Comparison of ENCODE assay signal across 8 cellular contexts in the genomic region with DNA sequence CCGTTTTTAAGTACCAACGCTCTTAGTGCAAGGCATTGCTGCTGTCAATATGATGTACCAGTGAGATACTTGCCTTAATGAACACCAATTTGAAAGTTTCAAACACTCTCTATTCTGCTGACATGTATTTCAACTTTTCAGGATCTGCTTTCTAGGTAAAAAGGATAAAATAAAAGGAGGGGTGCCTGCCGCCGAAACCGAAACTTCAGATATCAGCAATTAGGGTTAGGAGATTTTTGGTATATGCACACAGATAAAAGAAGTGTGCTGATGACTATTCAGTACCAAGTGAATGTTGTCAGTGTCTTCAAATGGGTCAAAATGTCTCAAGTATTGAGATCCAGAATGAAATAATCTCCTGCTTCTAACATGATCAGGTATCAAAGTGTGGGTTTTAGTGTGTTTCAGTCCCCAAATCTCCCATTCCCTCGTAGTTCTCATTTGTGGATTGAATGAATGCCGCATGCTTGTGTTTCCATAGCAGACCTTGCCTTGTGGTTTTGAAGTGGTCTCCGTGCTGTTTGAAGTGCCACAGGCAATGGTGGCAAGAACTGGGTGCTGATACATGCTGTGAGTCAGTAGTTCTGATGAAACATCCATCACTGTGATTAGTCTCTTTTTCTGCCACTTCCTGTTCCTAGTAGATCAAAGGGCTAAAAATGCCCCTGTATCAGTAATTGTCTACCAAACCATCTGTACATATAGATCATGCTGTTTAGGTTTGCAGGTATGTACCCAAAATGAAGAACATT. TPM values are rescaled to one million over a fixed set of nuclear protein-coding genes. Genes with fewer than 3 reads are reported as not detected.
A peak's percentile ranks its signal among the peaks of the same experiment; 100 is the strongest.
DNase-seq lines count a peak whose midpoint lies in the region; ATAC-seq lines count a peak whose summit lies in the region.

No MANE protein-coding gene starts in this region.

- intact Hi-C loops in activated CD4-positive, alpha-beta T cell treated with anti-CD3 and anti-CD28 coated beads, Interleukin-2, amount 10 ng/mL, durations not matched to agents 24 days and 14 days (cut with micrococcal nuclease), result loop anchor here (2.0 to 5.0 kb wide), 2 partner anchors 22 to 999 kb away; a partner anchor contains a TSS

- H3K4me3 Mint-ChIP-seq in activated CD4-positive, alpha-beta T cell treated with anti-CD3 and anti-CD28 coated beads, Interleukin-2, amount 10 ng/mL, durations not matched to agents 24 days and 14 days, result peak overlapping the region; percentile 32
- H3K4me3 Mint-ChIP-seq in stimulated activated naive CD8-positive, alpha-beta T cell treated with anti-CD3 and anti-CD28 coated beads, Interleukin-15, amount 100 ng/mL, for 72 hours, result peak overlapping the region; percentile 18 to 32

- peak; percentile 71 for DNase-seq in activated naive CD4-positive, alpha-beta T cell treated with Interleukin-2 at 50 U/mL for 16 hours
- no peak for DNase-seq in activated naive CD4-positive, alpha-beta T cell (lab: John Stamatoyannopoulos, UW)
- DNase-seq in activated CD4-positive, alpha-beta T cell treated with anti-CD3 and anti-CD28 coated beads, Interleukin-2, amount 10 ng/mL, durations not matched to agents 24 days and 14 days, result peak; percentile 75
- DNase-seq in effector CD4-positive, alpha-beta T cell, result peak; percentile 29
- peak; percentile 60 to 86 for DNase-seq in stimulated activated naive CD8-positive, alpha-beta T cell treated with anti-CD3 and anti-CD28 coated beads, Interleukin-15, amount 100 ng/mL, for 72 hours
- no peak for DNase-seq in amniotic stem cell (lab: John Stamatoyannopoulos, UW)

- peak; percentile 99 for ATAC-seq in stimulated activated naive CD8-positive, alpha-beta T cell treated with anti-CD3 and anti-CD28 coated beads, Interleukin-15, amount 100 ng/mL, for 72 hours
- ATAC-seq in GM18870 (IDR thresholded peaks at IDR 0.05; ENCODE audit: unreplicated experiment), result no peak
- ATAC-seq in GM19397 (IDR thresholded peaks at IDR 0.05; ENCODE audit: unreplicated experiment), result no peak

- H3K27me3 Mint-ChIP-seq in activated CD4-positive, alpha-beta T cell treated with anti-CD3 and anti-CD28 coated beads, Interleukin-2, amount 10 ng/mL, durations not matched to agents 24 days and 14 days, result peaks cover 7% of the 10 kb centered on the region
- H3K27me3 Mint-ChIP-seq in stimulated activated naive CD8-positive, alpha-beta T cell treated with anti-CD3 and anti-CD28 coated beads, Interleukin-15, amount 100 ng/mL, for 72 hours, result peaks cover 5% of the 10 kb centered on the region

- peak overlapping the region; percentile 36 for H3K27ac Mint-ChIP-seq in activated CD4-positive, alpha-beta T cell treated with anti-CD3 and anti-CD28 coated beads, Interleukin-2, amount 10 ng/mL, durations not matched to agents 24 days and 14 days
- peak overlapping the region; percentile 9 to 12 for H3K27ac Mint-ChIP-seq in stimulated activated naive CD8-positive, alpha-beta T cell treated with anti-CD3 and anti-CD28 coated beads, Interleukin-15, amount 100 ng/mL, for 72 hours

- H3K4me1 Mint-ChIP-seq in activated CD4-positive, alpha-beta T cell treated with anti-CD3 and anti-CD28 coated beads, Interleukin-2, amount 10 ng/mL, durations not matched to agents 24 days and 14 days, result peaks cover 22% of the 10 kb centered on the region
- H3K4me1 Mint-ChIP-seq in stimulated activated naive CD8-positive, alpha-beta T cell treated with anti-CD3 and anti-CD28 coated beads, Interleukin-15, amount 100 ng/mL, for 72 hours, result peaks cover 45% of the 10 kb centered on the region

- no peaks in the 10 kb centered on the region for H3K9me3 Mint-ChIP-seq in activated CD4-positive, alpha-beta T cell treated with anti-CD3 and anti-CD28 coated beads, Interleukin-2, amount 10 ng/mL, durations not matched to agents 24 days and 14 days
- no peaks in the 10 kb centered on the region for H3K9me3 Mint-ChIP-seq in stimulated activated naive CD8-positive, alpha-beta T cell treated with anti-CD3 and anti-CD28 coated beads, Interleukin-15, amount 100 ng/mL, for 72 hours

- no peaks in the 10 kb centered on the region for H3K36me3 Mint-ChIP-seq in activated CD4-positive, alpha-beta T cell treated with anti-CD3 and anti-CD28 coated beads, Interleukin-2, amount 10 ng/mL, durations not matched to agents 24 days and 14 days (ENCODE audit: low read depth)

RNA-seq across cellular contexts. Expression of a gene that starts 22.5 kb away (rescaled TPM):
- 9.0 and 9.7 TPM in 2 replicates for total RNA-seq in activated CD4-positive, alpha-beta T cell treated with anti-CD3 and anti-CD28 coated beads, Interleukin-2, amount 10 ng/mL, durations not matched to agents 24 days and 14 days

RNA-seq across cellular contexts. Expression of a gene that starts 52.5 kb away (rescaled TPM):
- 23.9 and 26.2 TPM in 2 replicates for total RNA-seq in activated CD4-positive, alpha-beta T cell treated with anti-CD3 and anti-CD28 coated beads, Interleukin-2, amount 10 ng/mL, durations not matched to agents 24 days and 14 days

Comparison
In these comparisons a context has a peak if more than half of its experiments do, and no peak if none do; other contexts are left out.
1. DNase-seq: peak in activated naive CD4-positive, alpha-beta T cell treated with Interleukin-2 at 50 U/mL for 16 hours (single experiment), activated CD4-positive, alpha-beta T cell treated with anti-CD3 and anti-CD28 coated beads, Interleukin-2, amount 10 ng/mL, durations not matched to agents 24 days and 14 days (single experiment), effector CD4-positive, alpha-beta T cell (single experiment) and stimulated activated naive CD8-positive, alpha-beta T cell treated with anti-CD3 and anti-CD28 coated beads, Interleukin-15, amount 100 ng/mL, for 72 hours (2 of 2); none in activated naive CD4-positive, alpha-beta T cell (0 of 4) and amniotic stem cell (single experiment).